In genomic region chr3:114401346-114401745, GRCh38 we compare ENCODE assay signal across 2 cellular contexts.
TF ChIP-seq lines count a peak whose summit lies in the region.

No MANE protein-coding gene starts in this region.

TF ChIP-seq in SK-N-SH treated with all-trans-retinoic acid at 6 μM for 48 hours, 23 proteins besides CTCF, POLR2A, EP300 and RAD21 (continued from another document):
- TF ChIP-seq TSHZ2 (CRISPR knock-in tag; IDR thresholded peaks at IDR 0.05) (no peak), TCF4 (CRISPR knock-in tag; IDR thresholded peaks at IDR 0.05; ENCODE audit: borderline replicate concordance) (no peak)

TF ChIP-seq in HCT116, 20 proteins besides CTCF, POLR2A, EP300 and RAD21 (continued from another document):
- no peak for TF ChIP-seq MAX (IDR thresholded peaks at IDR 0.05)
- no peak for TF ChIP-seq SIN3A (IDR thresholded peaks at IDR 0.05; ENCODE audit: low read depth)
- no peak for TF ChIP-seq SRF (IDR thresholded peaks at IDR 0.05; ENCODE audit: low read depth)
- TF ChIP-seq EZH2phosphoT487 (IDR thresholded peaks at IDR 0.05; ENCODE audit: borderline replicate concordance): no peak
- TF ChIP-seq EGR1 (IDR thresholded peaks at IDR 0.05; ENCODE audit: low read depth): no peak
- no peak for TF ChIP-seq ZFX (IDR thresholded peaks at IDR 0.05)
- TF ChIP-seq ATF3 (IDR thresholded peaks at IDR 0.05): no peak
TF ChIP-seq in HCT116: peak in this region for 0.
